In the genomic region with DNA sequence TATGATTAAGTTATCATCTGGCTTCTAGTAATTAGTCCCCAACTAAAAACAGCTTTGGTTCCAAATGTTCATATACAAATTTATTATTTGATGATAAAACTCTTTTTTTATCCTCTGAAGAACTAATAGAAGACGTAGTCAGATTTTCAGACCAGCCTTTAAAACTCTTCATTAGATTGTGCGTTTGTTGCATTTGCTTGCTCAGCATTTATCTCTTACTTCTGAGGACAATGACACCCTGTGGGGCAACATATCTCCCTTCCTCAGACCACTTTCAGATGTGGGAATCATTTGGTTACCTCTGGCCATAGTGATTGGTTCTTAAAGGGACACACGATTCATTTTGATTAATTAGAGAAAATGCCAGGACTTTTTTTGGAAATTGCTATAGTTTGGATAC, we compare ENCODE assay signal across 33 cellular contexts.
"Had no signal": no experiment of that assay in that cellular context is flagged by ENCODE, and none has a peak within 500 bp of the region (broad histone marks: within the 10 kb centered on the region; RNA-seq: fewer than 3 reads in every experiment).

No MANE protein-coding gene starts in this region.

- ATAC-seq: activated CD8-positive, alpha-beta T cell treated with anti-CD3 and anti-CD28 coated beads for 36 hours; activated naive CD4-positive, alpha-beta T cell treated with anti-CD3 and anti-CD28 coated beads, Interleukin-2, amount 50 U/mL, for 72 hours; activated T-cell treated with anti-CD3 and anti-CD28 coated beads, Interleukin-2, amount 50 U/mL, for 4 hours; activated T-cell treated with anti-CD3 and anti-CD28 coated beads, Interleukin-2, amount 50 U/mL, for 72 hours; activated T-helper 17 cell treated with anti-CD3 and anti-CD28 coated beads, Interleukin-2, amount 50 U/mL, for 72 hours; body of pancreas had no signal

- H3K27me3 ChIP-seq: adrenal gland, body of pancreas, brain microvascular endothelial cell, breast epithelium had no signal

- FAIRE-seq: astrocyte, TTC549 had no signal

- H3K4me3 ChIP-seq: adrenal gland, body of pancreas, breast epithelium had no signal

- H3K4me1 ChIP-seq: adrenal gland, body of pancreas, breast epithelium had no signal

- H3K36me3 ChIP-seq: adrenal gland, brain microvascular endothelial cell, breast epithelium had no signal

- H3K9me3 ChIP-seq: adrenal gland, body of pancreas, breast epithelium had no signal

- H3K27ac ChIP-seq: adrenal gland, body of pancreas, brain microvascular endothelial cell, breast epithelium, VCaP had no signal

- DNase-seq: activated B cell treated with CpG ODN at 0.5 μM for 24 hours; activated CD4-positive, alpha-beta memory T cell treated with anti-CD3 and anti-CD28 coated beads for 36 hours; activated CD4-positive, alpha-beta T cell treated with anti-CD3 and anti-CD28 coated beads for 4 hours; activated CD4-positive, alpha-beta T cell treated with anti-CD3 and anti-CD28 coated beads, Interleukin-2, amount 10 ng/mL, durations not matched to agents 24 days and 14 days; activated CD4-positive, alpha-beta T cell treated with anti-CD3 and anti-CD28 coated beads, Interleukin-2, amount 50 U/mL, for 1 hour; activated CD4-positive, alpha-beta T cell treated with anti-CD3 and anti-CD28 coated beads, Interleukin-2, amount 50 U/mL, for 4 hours; activated CD4-positive, CD25-positive, alpha-beta regulatory T cell treated with anti-CD3 and anti-CD28 coated beads, Interleukin-2, amount 50 U/mL, for 72 hours; activated CD8-positive, alpha-beta memory T cell treated with anti-CD3 and anti-CD28 coated beads, Interleukin-2, amount 50 U/mL, for 4 hours; activated CD8-positive, alpha-beta T cell treated with anti-CD3 and anti-CD28 coated beads for 36 hours; activated effector memory CD4-positive, alpha-beta T cell treated with anti-CD3 and anti-CD28 coated beads, Interleukin-2, amount 50 U/mL, for 16 hours; activated gamma-delta T cell treated with Interleukin-2 at 50 U/mL for 16 hours; activated naive CD4-positive, alpha-beta T cell; activated naive CD4-positive, alpha-beta T cell treated with anti-CD3 and anti-CD28 coated beads for 36 hours; activated naive CD4-positive, alpha-beta T cell treated with anti-CD3 and anti-CD28 coated beads, Interleukin-2, amount 50 U/mL, for 16 hours; activated naive CD8-positive, alpha-beta T cell treated with anti-CD3 and anti-CD28 coated beads for 36 hours; activated T-cell treated with anti-CD3 and anti-CD28 coated beads for 4 hours; activated T-cell treated with anti-CD3 and anti-CD28 coated beads, Interleukin-2, amount 50 U/mL, for 1 hour; activated T-cell treated with anti-CD3 and anti-CD28 coated beads, Interleukin-2, amount 50 U/mL, for 4 hours; activated T-cell treated with anti-CD3 and anti-CD28 coated beads, Interleukin-2, amount 50 U/mL, for 72 hours; adrenal gland; amniotic stem cell; aorta; body of pancreas; brain microvascular endothelial cell; central memory CD4-positive, alpha-beta T cell; T-helper 2 cell; T-helper 9 cell had no signal
